In genomic region chr9:125332527-125332926, GRCh38 we compare ENCODE assay signal across 12 cellular contexts.
DNase-seq lines count a peak whose midpoint lies in the region; ATAC-seq, FAIRE-seq and TF ChIP-seq lines count a peak whose summit lies in the region.
"Had no signal": no experiment of that assay in that cellular context is flagged by ENCODE, and none has a peak within 500 bp of the region (broad histone marks: within the 10 kb centered on the region; RNA-seq: fewer than 3 reads in every experiment).

No MANE protein-coding gene starts in this region.

- peak; percentile 72 for FAIRE-seq in GM19239 (lab: Jason Lieb, UNC)

- CTCF ChIA-PET in RWPE1 (lab: Yijun Ruan, JAX): interaction anchor here (0.6 kb wide), 1 partner anchor 17 kb away, joined by 3 read pairs; no protein-coding TSS in a partner anchor

- peak; percentile 74 for ATAC-seq in HG03280 (IDR thresholded peaks at IDR 0.05; ENCODE audit: unreplicated experiment)

- H3K27ac ChIP-seq in RWPE1: no peak overlapping the region
- H3K27ac ChIP-seq: breast epithelium had no signal

- H3K9me3 Mint-ChIP-seq in activated naive CD8-positive, alpha-beta T cell treated with anti-CD3 and anti-CD28 coated beads for 36 hours: no peaks in the 10 kb centered on the region
- H3K9me3 Mint-ChIP-seq: nephron had no signal

- no peak for TF ChIP-seq CTCF in GM10266 (IDR thresholded peaks at IDR 0.05; ENCODE audit: control insufficient read depth, insufficient read depth, low read depth, missing control alignments)
- TF ChIP-seq CTCF in RWPE1 (conservative IDR thresholded peaks at IDR 0.05; ENCODE audit: low read depth): no peak

- H3K4me3 Mint-ChIP-seq in activated naive CD8-positive, alpha-beta T cell treated with anti-CD3 and anti-CD28 coated beads for 36 hours: no peak overlapping the region
- H3K4me3 Mint-ChIP-seq: nephron had no signal

- peak overlapping the region; percentile 76 for H3K27ac Mint-ChIP-seq in activated naive CD8-positive, alpha-beta T cell treated with anti-CD3 and anti-CD28 coated beads for 36 hours
- H3K27ac Mint-ChIP-seq: nephron had no signal

- POLR2A ChIA-PET in RWPE1 (lab: Yijun Ruan, JAX; ENCODE audit: low non-redundant PET): no interaction called here

- peaks cover 14% of the 10 kb centered on the region for H3K4me1 Mint-ChIP-seq in activated naive CD8-positive, alpha-beta T cell treated with anti-CD3 and anti-CD28 coated beads for 36 hours

- no peaks in the 10 kb centered on the region for H3K27me3 Mint-ChIP-seq in activated naive CD8-positive, alpha-beta T cell treated with anti-CD3 and anti-CD28 coated beads for 36 hours

- H3K36me3 Mint-ChIP-seq in activated naive CD8-positive, alpha-beta T cell treated with anti-CD3 and anti-CD28 coated beads for 36 hours: peaks cover 46% of the 10 kb centered on the region

- DNase-seq in GM10266 (ENCODE audit: extremely low spot score) (peak; percentile 64), GM19239 (ENCODE audit: insufficient read length, low spot score) (peak; percentile 52), C1 segment of cervical spinal cord (lab: John Stamatoyannopoulos, UW) (no peak), RWPE1 (ENCODE audit: low spot score) (no peak), DMS153 (lab: John Stamatoyannopoulos, UW) (no peak), foreskin melanocyte (no peak)
- DNase-seq in activated naive CD8-positive, alpha-beta T cell treated with anti-CD3 and anti-CD28 coated beads for 36 hours: peak; percentile 36
- DNase-seq: head of caudate nucleus, NCI-H1436 treated with DMSO at 0.1 percent for 48 hours had no signal

Comparison
In these comparisons a context has a peak if more than half of its experiments do, and no peak if none do; other contexts are left out.
1. DNase-seq: peak in GM10266 (single experiment), GM19239 (single experiment) and activated naive CD8-positive, alpha-beta T cell treated with anti-CD3 and anti-CD28 coated beads for 36 hours (single experiment); none in C1 segment of cervical spinal cord (0 of 14), RWPE1 (single experiment), DMS153 (single experiment) and foreskin melanocyte (single experiment).